In the genomic region with DNA sequence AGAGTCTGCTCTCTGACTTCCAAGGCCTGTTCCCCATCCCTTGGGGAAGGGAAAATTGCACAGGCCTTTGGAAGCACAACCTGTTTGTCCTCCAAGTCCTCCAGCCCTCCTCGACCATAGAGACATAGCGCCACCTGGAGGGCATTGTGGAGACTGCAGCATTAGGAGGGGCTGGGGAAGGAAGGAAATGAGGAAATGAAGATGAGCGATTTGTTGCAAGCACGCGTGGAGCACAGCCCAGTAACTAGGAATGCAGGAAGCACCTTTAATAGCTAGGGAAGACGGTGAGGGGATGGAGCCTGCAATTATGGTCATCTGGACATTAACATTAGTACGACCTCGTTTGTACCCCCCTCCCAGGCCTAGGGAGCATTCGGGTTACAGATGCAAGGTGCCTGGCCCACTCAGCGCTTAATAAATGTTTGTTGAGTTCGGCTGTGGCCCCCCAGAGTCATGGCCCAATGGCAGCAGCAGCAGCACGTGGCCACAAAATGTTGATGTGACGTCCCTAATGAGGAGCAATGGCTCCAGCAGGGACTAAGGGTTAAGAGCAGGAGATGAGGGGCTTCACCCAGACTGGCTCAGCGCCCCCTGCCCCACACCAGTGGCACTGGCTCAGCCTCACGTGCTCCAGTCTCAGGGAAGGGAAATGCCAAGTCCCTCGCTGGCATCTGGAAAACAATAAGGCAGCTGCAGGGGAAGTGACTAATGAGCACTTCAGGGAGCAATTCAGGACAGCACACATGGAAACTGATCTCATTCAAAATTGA, we compare ENCODE assay signal across 8 cellular contexts. TPM values are rescaled to one million over a fixed set of nuclear protein-coding genes. Genes with fewer than 3 reads are reported as not detected.
DNase-seq lines count a peak whose midpoint lies in the region; ATAC-seq and TF ChIP-seq lines count a peak whose summit lies in the region.

No MANE protein-coding gene starts in this region.

- H3K4me1 ChIP-seq in HUES6 (ENCODE audit: control insufficient read depth, insufficient read depth, low read length): peaks cover 12% of the 10 kb centered on the region

- DNase-seq in Calu3 (peak; percentile 82), NOMO-1 (lab: John Stamatoyannopoulos, UW; ENCODE audit: unreplicated experiment in 2 of 2) (peak; percentile 73 to 82), epidermal melanocyte (ENCODE audit: insufficient read length, low spot score) (peak; percentile 90), mesothelial cell of epicardium (ENCODE audit: low spot score in 2 of 2, unreplicated experiment in 2 of 2) (peak; percentile 59 to 94), cortex of kidney (lab: John Stamatoyannopoulos, UW) (no peak)
- DNase-seq in activated CD8-positive, alpha-beta memory T cell treated with anti-CD3 and anti-CD28 coated beads, Interleukin-2, amount 10 ng/mL, durations not matched to agents 7 days and 5 days: peak; percentile 85
- peak; percentile 67 to 68 for DNase-seq in stimulated activated CD8-positive, alpha-beta memory T cell treated with anti-CD3 and anti-CD28 coated beads, Interleukin-4, amount 100 ng/mL, for 1 hour (ENCODE audit: low read depth in 2 of 2, low spot score in 1 of 2)

- H3K4me3 Mint-ChIP-seq in Calu3 (ENCODE audit: low read depth, unreplicated experiment) (no peak overlapping the region), mesothelial cell of epicardium (no peak overlapping the region)
- no peak overlapping the region for H3K4me3 Mint-ChIP-seq in activated CD8-positive, alpha-beta memory T cell treated with anti-CD3 and anti-CD28 coated beads, Interleukin-2, amount 10 ng/mL, durations not matched to agents 7 days and 5 days

- H3K4me1 Mint-ChIP-seq in Calu3 (ENCODE audit: low read depth, unreplicated experiment) (peaks cover 26% of the 10 kb centered on the region), mesothelial cell of epicardium (no peaks in the 10 kb centered on the region)
- H3K4me1 Mint-ChIP-seq in activated CD8-positive, alpha-beta memory T cell treated with anti-CD3 and anti-CD28 coated beads, Interleukin-2, amount 10 ng/mL, durations not matched to agents 7 days and 5 days: peaks cover 11% of the 10 kb centered on the region

- H3K9me3 Mint-ChIP-seq in Calu3 (ENCODE audit: low read depth, unreplicated experiment) (no peaks in the 10 kb centered on the region), mesothelial cell of epicardium (no peaks in the 10 kb centered on the region)
- no peaks in the 10 kb centered on the region for H3K9me3 Mint-ChIP-seq in activated CD8-positive, alpha-beta memory T cell treated with anti-CD3 and anti-CD28 coated beads, Interleukin-2, amount 10 ng/mL, durations not matched to agents 7 days and 5 days (ENCODE audit: low read depth)

- H3K27ac Mint-ChIP-seq in Calu3 (ENCODE audit: unreplicated experiment): peak overlapping the region; percentile 94
- H3K27ac Mint-ChIP-seq in activated CD8-positive, alpha-beta memory T cell treated with anti-CD3 and anti-CD28 coated beads, Interleukin-2, amount 10 ng/mL, durations not matched to agents 7 days and 5 days: no peak overlapping the region
- H3K27ac Mint-ChIP-seq in mesothelial cell of epicardium: no peak overlapping the region

- no TSS peak for BruUV-seq in Calu3 (replicated peaks; lab: Mats Ljungman, UMichigan)

- peaks cover 30% of the 10 kb centered on the region for H3K27me3 ChIP-seq in HUES6 (ENCODE audit: control insufficient read depth, insufficient read depth, low read length)

- intact Hi-C loops in Calu3 (cut with micrococcal nuclease; ENCODE audit: unreplicated experiment): loop anchor here (1.0 to 5.0 kb wide), 4 partner anchors 25 to 281 kb away; no protein-coding TSS in a partner anchor

- peak; percentile 77 for ATAC-seq in activated CD8-positive, alpha-beta memory T cell treated with anti-CD3 and anti-CD28 coated beads, Interleukin-2, amount 10 ng/mL, durations not matched to agents 7 days and 5 days

- TF ChIP-seq CTCF in Calu3 (IDR thresholded peaks at IDR 0.05; ENCODE audit: unreplicated experiment): peak; percentile 85
- TF ChIP-seq CTCF in mesothelial cell of epicardium (IDR thresholded peaks at IDR 0.05; ENCODE audit: unreplicated experiment): peak; percentile 98

- H3K36me3 ChIP-seq in HUES6 (ENCODE audit: control insufficient read depth, insufficient read depth, low read length): peaks cover 13% of the 10 kb centered on the region

- H3K36me3 Mint-ChIP-seq in Calu3 (ENCODE audit: insufficient read depth, unreplicated experiment): peaks cover 24% of the 10 kb centered on the region
- peaks cover 4% of the 10 kb centered on the region for H3K36me3 Mint-ChIP-seq in activated CD8-positive, alpha-beta memory T cell treated with anti-CD3 and anti-CD28 coated beads, Interleukin-2, amount 10 ng/mL, durations not matched to agents 7 days and 5 days
- H3K36me3 Mint-ChIP-seq in mesothelial cell of epicardium: peaks cover 3% of the 10 kb centered on the region

- H3K27ac ChIP-seq in HUES6 (ENCODE audit: low read depth, low read length): no peak overlapping the region

- H3K27me3 Mint-ChIP-seq in Calu3 (ENCODE audit: unreplicated experiment) (no peaks in the 10 kb centered on the region), mesothelial cell of epicardium (ENCODE audit: low read depth) (peaks cover 21% of the 10 kb centered on the region)
- H3K27me3 Mint-ChIP-seq in activated CD8-positive, alpha-beta memory T cell treated with anti-CD3 and anti-CD28 coated beads, Interleukin-2, amount 10 ng/mL, durations not matched to agents 7 days and 5 days: peaks cover 20% of the 10 kb centered on the region

- peak overlapping the region; percentile 37 for H3K4me3 ChIP-seq in HUES6 (ENCODE audit: low read depth, low read length)

- H3K9ac ChIP-seq in HUES6 (ENCODE audit: low read length): peak overlapping the region; percentile 27

- CTCF ChIA-PET in Calu3 (lab: Charles Lee): interaction anchor here (0.6 to 2.5 kb wide), 7 partner anchors 13 to 568 kb away, joined by 3 to 9 read pairs (median 3); no protein-coding TSS in a partner anchor
- CTCF ChIA-PET in activated CD8-positive, alpha-beta memory T cell treated with anti-CD3 and anti-CD28 coated beads, Interleukin-2, amount 10 ng/mL, durations not matched to agents 7 days and 5 days (lab: Charles Lee): interaction anchor here (0.6 to 4.9 kb wide), 24 partner anchors 8 to 576 kb away, joined by 3 to 43 read pairs (median 6); a partner anchor contains a TSS

- no peaks in the 10 kb centered on the region for H3K9me3 ChIP-seq in HUES6 (ENCODE audit: control insufficient read depth, insufficient read depth, low read depth, low read length)

RNA-seq across cellular contexts. Expression of a gene that starts 8.0 kb away (rescaled TPM):
- total RNA-seq in Calu3 (2022) (56.0 and 66.0 TPM in 2 replicates), mesothelial cell of epicardium (25.9 to 29.1 TPM (median 28.5 TPM) in 3 replicates)
- total RNA-seq in activated CD8-positive, alpha-beta memory T cell treated with anti-CD3 and anti-CD28 coated beads, Interleukin-2, amount 10 ng/mL, durations not matched to agents 7 days and 5 days: under 1 TPM; 0.47 to 0.82 TPM

RNA-seq across cellular contexts. Expression of a gene that starts 13.9 kb away (rescaled TPM):
- total RNA-seq in Calu3 (2022) (21.9 and 24.3 TPM in 2 replicates), mesothelial cell of epicardium (26.6 to 29.5 TPM (median 28.2 TPM) in 3 replicates)
- 10 to 100 TPM; 14.9 to 19.5 TPM for total RNA-seq in activated CD8-positive, alpha-beta memory T cell treated with anti-CD3 and anti-CD28 coated beads, Interleukin-2, amount 10 ng/mL, durations not matched to agents 7 days and 5 days

RNA-seq across cellular contexts. Expression of a gene that starts 58.3 kb away (rescaled TPM):
- total RNA-seq in Calu3 (2022) (not detected in 2 replicates), mesothelial cell of epicardium (0.59 to 0.78 TPM (median 0.74 TPM) in 3 replicates)
- not detected for total RNA-seq in activated CD8-positive, alpha-beta memory T cell treated with anti-CD3 and anti-CD28 coated beads, Interleukin-2, amount 10 ng/mL, durations not matched to agents 7 days and 5 days

Comparison
In these comparisons a context has a peak if more than half of its experiments do, and no peak if none do; other contexts are left out.
1. RNA of a gene that starts 8.0 kb away (total RNA-seq): 56.0 to 66.0 TPM in Calu3 and 25.9 to 29.1 TPM in mesothelial cell of epicardium; 0.47 to 0.82 TPM in activated CD8-positive, alpha-beta memory T cell treated with anti-CD3 and anti-CD28 coated beads, Interleukin-2, amount 10 ng/mL, durations not matched to agents 7 days and 5 days; every median in the first group is over 10 times any median in the second.